In the genomic region with DNA sequence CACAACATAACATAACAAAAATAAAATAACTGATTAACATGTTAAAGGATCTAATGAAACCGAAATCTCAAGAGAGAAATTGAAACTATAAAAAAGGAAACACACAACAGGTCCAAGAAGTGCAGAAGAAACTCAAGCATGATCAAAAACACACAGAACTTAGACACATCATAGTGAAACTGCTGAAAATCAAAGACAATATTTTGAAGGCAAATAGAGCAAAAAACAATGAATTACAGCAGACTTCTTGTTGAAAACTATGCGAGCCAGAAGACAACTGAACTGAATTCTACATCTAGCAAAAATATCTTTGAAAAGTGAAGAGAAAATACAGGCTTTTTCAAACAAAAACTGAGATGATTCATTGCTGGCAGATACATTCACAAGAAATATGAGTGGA, we compare ENCODE assay signal across 1 cellular context.
TF ChIP-seq lines count a peak whose summit lies in the region.

No MANE protein-coding gene starts in this region.

TF ChIP-seq in GM12878, 131 proteins besides CTCF, POLR2A, EP300 and RAD21 (continued from another document):
- TF ChIP-seq, protein P1, sequence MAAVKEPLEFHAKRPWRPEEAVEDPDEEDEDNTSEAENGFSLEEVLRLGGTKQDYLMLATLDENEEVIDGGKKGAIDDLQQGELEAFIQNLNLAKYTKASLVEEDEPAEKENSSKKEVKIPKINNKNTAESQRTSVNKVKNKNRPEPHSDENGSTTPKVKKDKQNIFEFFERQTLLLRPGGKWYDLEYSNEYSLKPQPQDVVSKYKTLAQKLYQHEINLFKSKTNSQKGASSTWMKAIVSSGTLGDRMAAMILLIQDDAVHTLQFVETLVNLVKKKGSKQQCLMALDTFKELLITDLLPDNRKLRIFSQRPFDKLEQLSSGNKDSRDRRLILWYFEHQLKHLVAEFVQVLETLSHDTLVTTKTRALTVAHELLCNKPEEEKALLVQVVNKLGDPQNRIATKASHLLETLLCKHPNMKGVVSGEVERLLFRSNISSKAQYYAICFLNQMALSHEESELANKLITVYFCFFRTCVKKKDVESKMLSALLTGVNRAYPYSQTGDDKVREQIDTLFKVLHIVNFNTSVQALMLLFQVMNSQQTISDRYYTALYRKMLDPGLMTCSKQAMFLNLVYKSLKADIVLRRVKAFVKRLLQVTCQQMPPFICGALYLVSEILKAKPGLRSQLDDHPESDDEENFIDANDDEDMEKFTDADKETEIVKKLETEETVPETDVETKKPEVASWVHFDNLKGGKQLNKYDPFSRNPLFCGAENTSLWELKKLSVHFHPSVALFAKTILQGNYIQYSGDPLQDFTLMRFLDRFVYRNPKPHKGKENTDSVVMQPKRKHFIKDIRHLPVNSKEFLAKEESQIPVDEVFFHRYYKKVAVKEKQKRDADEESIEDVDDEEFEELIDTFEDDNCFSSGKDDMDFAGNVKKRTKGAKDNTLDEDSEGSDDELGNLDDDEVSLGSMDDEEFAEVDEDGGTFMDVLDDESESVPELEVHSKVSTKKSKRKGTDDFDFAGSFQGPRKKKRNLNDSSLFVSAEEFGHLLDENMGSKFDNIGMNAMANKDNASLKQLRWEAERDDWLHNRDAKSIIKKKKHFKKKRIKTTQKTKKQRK (IDR thresholded peaks at IDR 0.05; ENCODE audit: low read depth, low read length), result no peak
- TF ChIP-seq, protein P2, sequence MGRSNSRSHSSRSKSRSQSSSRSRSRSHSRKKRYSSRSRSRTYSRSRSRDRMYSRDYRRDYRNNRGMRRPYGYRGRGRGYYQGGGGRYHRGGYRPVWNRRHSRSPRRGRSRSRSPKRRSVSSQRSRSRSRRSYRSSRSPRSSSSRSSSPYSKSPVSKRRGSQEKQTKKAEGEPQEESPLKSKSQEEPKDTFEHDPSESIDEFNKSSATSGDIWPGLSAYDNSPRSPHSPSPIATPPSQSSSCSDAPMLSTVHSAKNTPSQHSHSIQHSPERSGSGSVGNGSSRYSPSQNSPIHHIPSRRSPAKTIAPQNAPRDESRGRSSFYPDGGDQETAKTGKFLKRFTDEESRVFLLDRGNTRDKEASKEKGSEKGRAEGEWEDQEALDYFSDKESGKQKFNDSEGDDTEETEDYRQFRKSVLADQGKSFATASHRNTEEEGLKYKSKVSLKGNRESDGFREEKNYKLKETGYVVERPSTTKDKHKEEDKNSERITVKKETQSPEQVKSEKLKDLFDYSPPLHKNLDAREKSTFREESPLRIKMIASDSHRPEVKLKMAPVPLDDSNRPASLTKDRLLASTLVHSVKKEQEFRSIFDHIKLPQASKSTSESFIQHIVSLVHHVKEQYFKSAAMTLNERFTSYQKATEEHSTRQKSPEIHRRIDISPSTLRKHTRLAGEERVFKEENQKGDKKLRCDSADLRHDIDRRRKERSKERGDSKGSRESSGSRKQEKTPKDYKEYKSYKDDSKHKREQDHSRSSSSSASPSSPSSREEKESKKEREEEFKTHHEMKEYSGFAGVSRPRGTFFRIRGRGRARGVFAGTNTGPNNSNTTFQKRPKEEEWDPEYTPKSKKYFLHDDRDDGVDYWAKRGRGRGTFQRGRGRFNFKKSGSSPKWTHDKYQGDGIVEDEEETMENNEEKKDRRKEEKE (IDR thresholded peaks at IDR 0.05), result no peak
- TF ChIP-seq TCF7 (IDR thresholded peaks at IDR 0.05; ENCODE audit: borderline replicate concordance) (peak; percentile 65), NBN (IDR thresholded peaks at IDR 0.05) (peak; percentile 50; the same call in 1 of the 2 replicates), TCF12 (IDR thresholded peaks at IDR 0.05; ENCODE audit: low read depth, low read length) (no peak), HDGF (IDR thresholded peaks at IDR 0.05) (no peak), ETV6 (conservative IDR thresholded peaks at IDR 0.05 in 1 of 2, IDR thresholded peaks at IDR 0.05 in 1 of 2; ENCODE audit: borderline replicate concordance in 1 of 2, low read depth in 1 of 2) (peak in 1 of 2 experiments; percentile 32; a peak in 1 of 4 replicates), MEF2A (IDR thresholded peaks at IDR 0.05; ENCODE audit: insufficient read depth, low read depth, low read length) (0 out of 2 replicates have a peak, but pooled peaks have one; percentile 43), POLR2AphosphoS2 (IDR thresholded peaks at IDR 0.05; ENCODE audit: low read depth, low read length) (no peak), IRF4 (IDR thresholded peaks at IDR 0.05; ENCODE audit: low read depth, low read length) (peak; percentile 53; the same call in 1 of the 2 replicates), ZNF24 (IDR thresholded peaks at IDR 0.05) (no peak)
- TF ChIP-seq, protein P3, sequence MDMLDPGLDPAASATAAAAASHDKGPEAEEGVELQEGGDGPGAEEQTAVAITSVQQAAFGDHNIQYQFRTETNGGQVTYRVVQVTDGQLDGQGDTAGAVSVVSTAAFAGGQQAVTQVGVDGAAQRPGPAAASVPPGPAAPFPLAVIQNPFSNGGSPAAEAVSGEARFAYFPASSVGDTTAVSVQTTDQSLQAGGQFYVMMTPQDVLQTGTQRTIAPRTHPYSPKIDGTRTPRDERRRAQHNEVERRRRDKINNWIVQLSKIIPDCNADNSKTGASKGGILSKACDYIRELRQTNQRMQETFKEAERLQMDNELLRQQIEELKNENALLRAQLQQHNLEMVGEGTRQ (IDR thresholded peaks at IDR 0.05; ENCODE audit: borderline replicate concordance, low read depth, low read length), result no peak
